1 cellular context compared by ENCODE assay signal in genomic region chr6:154733610-154734379, GRCh38.
TF ChIP-seq lines count a peak whose summit lies in the region.

No MANE protein-coding gene starts in this region.

TF ChIP-seq in HEK293, 187 proteins besides CTCF, POLR2A, EP300 and RAD21 (continued from another document and continues in another):
- no peak; the same call in 1 of the 2 replicates for TF ChIP-seq ZNF391 (tag by site-specific recombination; IDR thresholded peaks at IDR 0.05; ENCODE audit: borderline replicate concordance, low read depth)
- TF ChIP-seq BCL11B (tag by site-specific recombination; IDR thresholded peaks at IDR 0.05; ENCODE audit: low read depth) = peak; percentile 47; the same call in 1 of the 2 replicates
- peak; percentile 80 for TF ChIP-seq KLF9 (tag by site-specific recombination; IDR thresholded peaks at IDR 0.05; ENCODE audit: low read depth)
- TF ChIP-seq ZNF580 (tag by site-specific recombination; IDR thresholded peaks at IDR 0.05) = peak; percentile 32; the same call in 1 of the 2 replicates
- no peak for TF ChIP-seq ZNF362 (tag by site-specific recombination; IDR thresholded peaks at IDR 0.05)
- TF ChIP-seq ZBTB26 (tag by site-specific recombination; optimal IDR thresholded peaks at IDR 0.05) = peak; percentile 93
- TF ChIP-seq PBX3 (CRISPR knock-in tag; IDR thresholded peaks at IDR 0.05) = no peak
- TF ChIP-seq ZBTB10 (tag by site-specific recombination; IDR thresholded peaks at IDR 0.05) = peak; percentile 39; the same call in 1 of the 2 replicates
- 0 out of 2 replicates have a peak, but pooled peaks have one; percentile 86 for TF ChIP-seq ZNF561 (tag by site-specific recombination; IDR thresholded peaks at IDR 0.05; ENCODE audit: borderline replicate concordance)
- peak; percentile 29 for TF ChIP-seq ZNF2 (tag by site-specific recombination; IDR thresholded peaks at IDR 0.05)
- 0 out of 2 replicates have a peak, but pooled peaks have one; percentile 30 for TF ChIP-seq SP7 (tag by site-specific recombination; IDR thresholded peaks at IDR 0.05)
- TF ChIP-seq ATF2 (tag by site-specific recombination; IDR thresholded peaks at IDR 0.05; ENCODE audit: low read depth) = no peak
- peak; percentile 81 for TF ChIP-seq ZNF324 (tag by site-specific recombination; IDR thresholded peaks at IDR 0.05)
- peak; percentile 95 for TF ChIP-seq PATZ1 (tag by site-specific recombination; IDR thresholded peaks at IDR 0.05)
- TF ChIP-seq ZNF600 (tag by site-specific recombination; IDR thresholded peaks at IDR 0.05) = peak; percentile 44; the same call in 1 of the 2 replicates
- TF ChIP-seq KLF16 (tag by site-specific recombination; IDR thresholded peaks at IDR 0.05) = peak; percentile 56; the same call in 1 of the 2 replicates
- peak; percentile 87 for TF ChIP-seq ZNF398 (tag by site-specific recombination; IDR thresholded peaks at IDR 0.05)
- no peak for TF ChIP-seq ZNF433 (tag by site-specific recombination; IDR thresholded peaks at IDR 0.05; ENCODE audit: low read depth)
- TF ChIP-seq YY1 (tag by site-specific recombination; IDR thresholded peaks at IDR 0.05) = peak; percentile 86
- TF ChIP-seq ZBTB48 (tag by site-specific recombination; IDR thresholded peaks at IDR 0.05) = 0 out of 2 replicates have a peak, but pooled peaks have one; percentile 13
- TF ChIP-seq YY2 (tag by site-specific recombination; IDR thresholded peaks at IDR 0.05) = peak; percentile 30; the same call in 1 of the 2 replicates
- TF ChIP-seq ZNF335 (tag by site-specific recombination; conservative IDR thresholded peaks at IDR 0.05) = peak; percentile 88
- peak; percentile 22; the same call in 1 of the 2 replicates for TF ChIP-seq GLIS1 (tag by site-specific recombination; IDR thresholded peaks at IDR 0.05)
- no peak for TF ChIP-seq ZBTB6 (tag by site-specific recombination; IDR thresholded peaks at IDR 0.05)
- TF ChIP-seq GLIS2 (tag by site-specific recombination; IDR thresholded peaks at IDR 0.05) = peak; percentile 97
- TF ChIP-seq ZNF660 (tag by site-specific recombination; IDR thresholded peaks at IDR 0.05) = peak; percentile 31; the same call in 1 of the 2 replicates
- peak; percentile 83 for TF ChIP-seq KLF1 (tag by site-specific recombination; IDR thresholded peaks at IDR 0.05)
- TF ChIP-seq ZSCAN5A (tag by site-specific recombination; IDR thresholded peaks at IDR 0.05) = peak; percentile 26; the same call in 1 of the 2 replicates
- TF ChIP-seq PRDM10 (tag by site-specific recombination; IDR thresholded peaks at IDR 0.05) = no peak
- peak; percentile 69 for TF ChIP-seq ZBTB8A (tag by site-specific recombination; IDR thresholded peaks at IDR 0.05)
- peak; percentile 88 for TF ChIP-seq KLF8 (tag by site-specific recombination; IDR thresholded peaks at IDR 0.05)
- TF ChIP-seq WT1 (tag by site-specific recombination; IDR thresholded peaks at IDR 0.05) = peak; percentile 58
- peak; percentile 51; the same call in 1 of the 2 replicates for TF ChIP-seq ZNF223 (tag by site-specific recombination; IDR thresholded peaks at IDR 0.05)
- TF ChIP-seq ZNF76 (tag by site-specific recombination; IDR thresholded peaks at IDR 0.05; ENCODE audit: borderline replicate concordance, low read depth) = peak; percentile 22; the same call in 1 of the 2 replicates
- TF ChIP-seq ZIC2 (tag by site-specific recombination; IDR thresholded peaks at IDR 0.05) = peak; percentile 39
- TF ChIP-seq ZNF670 (tag by site-specific recombination; IDR thresholded peaks at IDR 0.05; ENCODE audit: low read depth) = no peak
- TF ChIP-seq EGR2 (tag by site-specific recombination; IDR thresholded peaks at IDR 0.05; ENCODE audit: low read depth) = peak; percentile 65
